Comparison of ENCODE assay signal across 8 cellular contexts in genomic region chr13:85806553-85807175, GRCh38. TPM values are rescaled to one million over a fixed set of nuclear protein-coding genes. Genes with fewer than 3 reads are reported as not detected.
DNase-seq lines count a peak whose midpoint lies in the region; ATAC-seq and TF ChIP-seq lines count a peak whose summit lies in the region.

No MANE protein-coding gene starts in this region.

- H3K27me3 ChIP-seq in testis: no peaks in the 10 kb centered on the region

- intact Hi-C loops in testis (cut with DNase I; ENCODE audit: low total_unique reads): loop anchor here (5.0 kb wide), 1 partner anchor 909 kb away; no protein-coding TSS in a partner anchor

- peak; percentile 41 for TF ChIP-seq CTCF in GM12865 (IDR thresholded peaks at IDR 0.05; ENCODE audit: insufficient read depth, low read depth, low read length, missing control alignments)
- TF ChIP-seq CTCF in HFFc6 (IDR thresholded peaks at IDR 0.05): peak; percentile 92
- peak; percentile 38 for TF ChIP-seq CTCF in NB4 (IDR thresholded peaks at IDR 0.05; ENCODE audit: low read depth, low read length)
- peak; percentile 41 to 64 (median 46) for TF ChIP-seq CTCF in testis (IDR thresholded peaks at IDR 0.05)

- WGBS in testis, 2 donors: 16% methylated on average over 3 of the region's 3 CpGs

- no peak overlapping the region for H3K4me3 Mint-ChIP-seq in HFFc6
- no peak overlapping the region for H3K4me3 Mint-ChIP-seq in effector memory CD8-positive, alpha-beta T cell

- DNase-seq in GM12865 (ENCODE audit: low read depth) (peak; percentile 41), HFFc6 (peak; percentile 55), NB4 (ENCODE audit: low read depth) (peak; percentile 60), SW480 (ENCODE audit: low spot score) (peak; percentile 45), globus pallidus (ENCODE audit: low spot score) (peak; percentile 66), testis (no peak), NCI-H2029 (lab: John Stamatoyannopoulos, UW) (no peak)
- DNase-seq in effector memory CD8-positive, alpha-beta T cell: no peak

- H3K4me1 Mint-ChIP-seq in HFFc6 (ENCODE audit: low read depth): peaks cover 6% of the 10 kb centered on the region; the same call in 1 of the 2 replicates
- no peaks in the 10 kb centered on the region for H3K4me1 Mint-ChIP-seq in effector memory CD8-positive, alpha-beta T cell (ENCODE audit: low read depth in 2 of 2)

- no peaks in the 10 kb centered on the region for H3K9me3 ChIP-seq in testis

- H3K4me1 ChIP-seq in testis: no peaks in the 10 kb centered on the region

- no peaks in the 10 kb centered on the region for H3K36me3 ChIP-seq in testis (ENCODE audit: low read depth, missing control alignments)

- no peaks in the 10 kb centered on the region; the same call in 1 of the 2 replicates for H3K27me3 Mint-ChIP-seq in HFFc6 (ENCODE audit: insufficient read depth)
- no peaks in the 10 kb centered on the region for H3K27me3 Mint-ChIP-seq in effector memory CD8-positive, alpha-beta T cell

- no peak for ATAC-seq in effector memory CD8-positive, alpha-beta T cell (replicated peaks)

- TF ChIP-seq POLR2A in NB4 (IDR thresholded peaks at IDR 0.05; ENCODE audit: extremely low read depth, insufficient read length): no peak
- TF ChIP-seq POLR2A in testis (IDR thresholded peaks at IDR 0.05): no peak

- H3K4me3 ChIP-seq in GM12865 (ENCODE audit: low read depth, low read length) (no peak overlapping the region), NB4 (ENCODE audit: low read depth, low read length) (no peak overlapping the region), testis (no peak overlapping the region)

- no peak overlapping the region for H3K27ac ChIP-seq in testis

- H3K9me3 Mint-ChIP-seq in HFFc6: no peaks in the 10 kb centered on the region
- H3K9me3 Mint-ChIP-seq in effector memory CD8-positive, alpha-beta T cell: no peaks in the 10 kb centered on the region

- no peak overlapping the region for H3K27ac Mint-ChIP-seq in HFFc6
- H3K27ac Mint-ChIP-seq in effector memory CD8-positive, alpha-beta T cell: no peak overlapping the region

- H3K36me3 Mint-ChIP-seq in HFFc6 (ENCODE audit: low read depth): no peaks in the 10 kb centered on the region
- H3K36me3 Mint-ChIP-seq in effector memory CD8-positive, alpha-beta T cell (ENCODE audit: insufficient read depth): no peaks in the 10 kb centered on the region

RNA-seq across cellular contexts. Expression of gene SLITRK6, which starts 7.4 kb away (rescaled TPM):
- total RNA-seq in HFFc6 (2021; fragmentation: NEBNext Ultra II Directional; extraction: Animal tissue kit (Norgen Biotek cat#: 25700)): 1 to 10 TPM in 2 of 6 experiments, under 1 TPM in 4; 0.33 to 2.3 (median 0.86) TPM
- total RNA-seq in testis: 1 to 10 TPM in 1 of 2 donors, under 1 TPM in 1; 0.16 to 1.1 TPM
- 0.34 TPM for polyA plus RNA-seq in testis (ENCODE audit: insufficient read depth, low read depth, low replicate concordance)

Comparison
In these comparisons a context has a peak if more than half of its experiments do, and no peak if none do; other contexts are left out.
1. DNase-seq: peak in GM12865 (single experiment), HFFc6 (single experiment), NB4 (single experiment), SW480 (single experiment) and globus pallidus (single experiment); none in testis (single experiment), effector memory CD8-positive, alpha-beta T cell (0 of 3) and NCI-H2029 (single experiment).
2. CTCF ChIP-seq: peak in every context shown above with its lines; median percentile 92 in HFFc6; 46 in testis; 41 in GM12865; 38 in NB4.